Comparison of ENCODE assay signal across 10 cellular contexts in genomic region chr6:41966961-41967311, GRCh38. TPM values are rescaled to one million over a fixed set of nuclear protein-coding genes. Genes with fewer than 3 reads are reported as not detected.
A peak's percentile ranks its signal among the peaks of the same experiment; 100 is the strongest.
DNase-seq lines count a peak whose midpoint lies in the region; ATAC-seq and TF ChIP-seq lines count a peak whose summit lies in the region.
"Had no signal": no experiment of that assay in that cellular context is flagged by ENCODE, and none has a peak within 500 bp of the region (broad histone marks: within the 10 kb centered on the region; RNA-seq: fewer than 3 reads in every experiment).

No MANE protein-coding gene starts in this region.

- H4K20me1 ChIP-seq in fibroblast of lung (ENCODE audit: control insufficient read depth, extremely low read depth, insufficient read depth, low read length) = no peaks in the 10 kb centered on the region

- H3K27ac ChIP-seq in fibroblast of lung (ENCODE audit: insufficient read depth, low read length) = no peak overlapping the region
- no peak overlapping the region for H3K27ac ChIP-seq in sigmoid colon
- H3K27ac ChIP-seq: parathyroid adenoma had no signal

- TF ChIP-seq CTCF in fibroblast of lung (conservative IDR thresholded peaks at IDR 0.05 in 1 of 2, IDR thresholded peaks at IDR 0.05 in 1 of 2; ENCODE audit: low read depth in 1 of 2, low read length in 2 of 2) (no peak), sigmoid colon (IDR thresholded peaks at IDR 0.05) (no peak)

- H3K4me3 ChIP-seq in fibroblast of lung (replicated peaks in 1 of 4; ENCODE audit: control extremely low read depth in 1 of 4, insufficient read depth in 1 of 4, low read depth in 3 of 4, low read length in 4 of 4) (no peak overlapping the region), sigmoid colon (no peak overlapping the region)

- H3K27me3 ChIP-seq in fibroblast of lung (ENCODE audit: control insufficient read depth, insufficient read depth, low read length) (no peaks in the 10 kb centered on the region), sigmoid colon (no peaks in the 10 kb centered on the region)

- intact Hi-C loops in activated CD4-positive, alpha-beta T cell treated with anti-CD3 and anti-CD28 coated beads, Interleukin-2, amount 10 ng/mL, durations not matched to agents 24 days and 14 days (cut with micrococcal nuclease) = no loop called here
- intact Hi-C loops in sigmoid colon (cut with DNase I) = no loop called here

- no peak for DNase-seq in activated CD4-positive, alpha-beta T cell treated with anti-CD3 and anti-CD28 coated beads, Interleukin-2, amount 10 ng/mL, durations not matched to agents 24 days and 14 days
- DNase-seq in activated CD4-positive, alpha-beta T cell treated with anti-CD3 and anti-CD28 coated beads, Interleukin-2, amount 50 U/mL, for 4 hours = no peak
- DNase-seq in OCI-M1 (lab: John Stamatoyannopoulos, UW) = peak; percentile 47
- peak; percentile 13 to 91 for DNase-seq in fibroblast of lung (ENCODE audit: low read depth in 2 of 2)
- peak; percentile 2 for DNase-seq in sigmoid colon
- DNase-seq in T-helper 2 cell treated with Interferon-gamma antibody and Interleukin-4, amounts not matched to agents 5 μg/mL and 100 μg/mL, for 36 hours (ENCODE audit: low spot score) = no peak
- DNase-seq in activated CD4-positive, CD25-positive, alpha-beta regulatory T cell (lab: John Stamatoyannopoulos, UW) = no peak
- DNase-seq: NCI-H2081 had no signal

- no peaks in the 10 kb centered on the region for H3K79me2 ChIP-seq in fibroblast of lung (ENCODE audit: control insufficient read depth, insufficient read depth, low read length)
- H3K79me2 ChIP-seq: parathyroid adenoma had no signal

- no peaks in the 10 kb centered on the region for H3K27me3 Mint-ChIP-seq in activated CD4-positive, alpha-beta T cell treated with anti-CD3 and anti-CD28 coated beads, Interleukin-2, amount 10 ng/mL, durations not matched to agents 24 days and 14 days
- no peaks in the 10 kb centered on the region for H3K27me3 Mint-ChIP-seq in T-helper 2 cell treated with Interferon-gamma antibody and Interleukin-4, amounts not matched to agents 5 μg/mL and 100 μg/mL, for 36 hours (ENCODE audit: low read depth)

- no peak for TF ChIP-seq POLR2A in sigmoid colon (IDR thresholded peaks at IDR 0.05)

- H3K4me1 ChIP-seq in fibroblast of lung (ENCODE audit: control insufficient read depth, extremely low read depth, insufficient read depth, low read length) = no peaks in the 10 kb centered on the region
- H3K4me1 ChIP-seq in sigmoid colon = peaks cover 0 to 15% (median 6%) of the 10 kb centered on the region in 4 donors

- H3K4me3 Mint-ChIP-seq in activated CD4-positive, alpha-beta T cell treated with anti-CD3 and anti-CD28 coated beads, Interleukin-2, amount 10 ng/mL, durations not matched to agents 24 days and 14 days = no peak overlapping the region
- no peak overlapping the region for H3K4me3 Mint-ChIP-seq in T-helper 2 cell treated with Interferon-gamma antibody and Interleukin-4, amounts not matched to agents 5 μg/mL and 100 μg/mL, for 36 hours

- WGBS in sigmoid colon, 2 donors = 78 to 88% methylated on average over 4 of the region's 4 CpGs

- no peak overlapping the region for H3K9ac ChIP-seq in fibroblast of lung (ENCODE audit: insufficient read depth, low read length)
- H3K9ac ChIP-seq: parathyroid adenoma had no signal

- no peak for TF ChIP-seq EP300 in sigmoid colon (IDR thresholded peaks at IDR 0.05)

- peak overlapping the region; percentile 25 for H3K4me2 ChIP-seq in fibroblast of lung (ENCODE audit: extremely low read depth, insufficient read depth, low read length)

- H3K27ac Mint-ChIP-seq in activated CD4-positive, alpha-beta T cell treated with anti-CD3 and anti-CD28 coated beads, Interleukin-2, amount 10 ng/mL, durations not matched to agents 24 days and 14 days = peak overlapping the region; percentile 7
- H3K27ac Mint-ChIP-seq in T-helper 2 cell treated with Interferon-gamma antibody and Interleukin-4, amounts not matched to agents 5 μg/mL and 100 μg/mL, for 36 hours = no peak overlapping the region

- ATAC-seq in HG02981 (IDR thresholded peaks at IDR 0.05; ENCODE audit: unreplicated experiment) = no peak

- H3K9me3 ChIP-seq in fibroblast of lung (ENCODE audit: control insufficient read depth, insufficient read depth, low read depth, low read length) (no peaks in the 10 kb centered on the region), sigmoid colon (no peaks in the 10 kb centered on the region)

- H3K9me3 Mint-ChIP-seq in activated CD4-positive, alpha-beta T cell treated with anti-CD3 and anti-CD28 coated beads, Interleukin-2, amount 10 ng/mL, durations not matched to agents 24 days and 14 days = no peaks in the 10 kb centered on the region
- no peaks in the 10 kb centered on the region for H3K9me3 Mint-ChIP-seq in T-helper 2 cell treated with Interferon-gamma antibody and Interleukin-4, amounts not matched to agents 5 μg/mL and 100 μg/mL, for 36 hours

- H3K36me3 Mint-ChIP-seq in activated CD4-positive, alpha-beta T cell treated with anti-CD3 and anti-CD28 coated beads, Interleukin-2, amount 10 ng/mL, durations not matched to agents 24 days and 14 days (ENCODE audit: low read depth) = peaks cover 14% of the 10 kb centered on the region
- peaks cover 7% of the 10 kb centered on the region for H3K36me3 Mint-ChIP-seq in T-helper 2 cell treated with Interferon-gamma antibody and Interleukin-4, amounts not matched to agents 5 μg/mL and 100 μg/mL, for 36 hours (ENCODE audit: low read depth)

- peaks cover 53% of the 10 kb centered on the region for H3K4me1 Mint-ChIP-seq in activated CD4-positive, alpha-beta T cell treated with anti-CD3 and anti-CD28 coated beads, Interleukin-2, amount 10 ng/mL, durations not matched to agents 24 days and 14 days
- peaks cover 36% of the 10 kb centered on the region for H3K4me1 Mint-ChIP-seq in T-helper 2 cell treated with Interferon-gamma antibody and Interleukin-4, amounts not matched to agents 5 μg/mL and 100 μg/mL, for 36 hours (ENCODE audit: low read depth)

- H2AFZ ChIP-seq in fibroblast of lung (ENCODE audit: low read length) = no peak overlapping the region
- H2AFZ ChIP-seq: parathyroid adenoma had no signal

- H3K36me3 ChIP-seq in fibroblast of lung (ENCODE audit: control insufficient read depth, insufficient read depth, low read length) = no peaks in the 10 kb centered on the region
- H3K36me3 ChIP-seq in sigmoid colon = no peaks in the 10 kb centered on the region

RNA-seq across cellular contexts. Expression of gene CCND3, which starts 25.3 kb away (rescaled TPM):
- total RNA-seq in activated CD4-positive, alpha-beta T cell treated with anti-CD3 and anti-CD28 coated beads, Interleukin-2, amount 10 ng/mL, durations not matched to agents 24 days and 14 days = 483 and 491 TPM in 2 replicates
- 10.3 and 15.0 TPM in 2 replicates for total RNA-seq in fibroblast of lung
- 29.6 and 43.7 TPM in 2 replicates for polyA plus RNA-seq in fibroblast of lung
- polyA plus RNA-seq in fibroblast of lung (2012) = 35.6 and 56.9 TPM in 2 replicates
- 32.1 and 51.6 TPM in 2 replicates for polyA minus RNA-seq in fibroblast of lung (ENCODE audit: low replicate concordance)
- total RNA-seq in sigmoid colon = 100 to 1,000 TPM in 3 of 4 donors, 10 to 100 TPM in 1; 75.1 to 125 (median 110) TPM
- 100 to 1,000 TPM in 1 of 3 donors, 10 to 100 TPM in 2; 43.2 to 144 (median 46.7) TPM for polyA plus RNA-seq in sigmoid colon

RNA-seq across cellular contexts. Expression of gene BYSL, which starts 45.6 kb away (rescaled TPM):
- 79.6 and 81.4 TPM in 2 replicates for total RNA-seq in activated CD4-positive, alpha-beta T cell treated with anti-CD3 and anti-CD28 coated beads, Interleukin-2, amount 10 ng/mL, durations not matched to agents 24 days and 14 days
- total RNA-seq in fibroblast of lung (13.7 and 14.9 TPM in 2 replicates), sigmoid colon (1 to 10 TPM; 2.9 to 5.4 (median 4.6) TPM)
- polyA plus RNA-seq in fibroblast of lung (11.3 and 19.7 TPM in 2 replicates), sigmoid colon (10 to 100 TPM in 1 of 3 donors, 1 to 10 TPM in 2; 4.2 to 14.0 (median 9.6) TPM)
- 15.8 and 28.6 TPM in 2 replicates for polyA plus RNA-seq in fibroblast of lung (2012)
- 55.8 and 72.2 TPM in 2 replicates for polyA minus RNA-seq in fibroblast of lung (ENCODE audit: low replicate concordance)

RNA-seq across cellular contexts. Expression of gene MED20, which starts 46.0 kb away (rescaled TPM):
- 21.9 and 22.8 TPM in 2 replicates for total RNA-seq in activated CD4-positive, alpha-beta T cell treated with anti-CD3 and anti-CD28 coated beads, Interleukin-2, amount 10 ng/mL, durations not matched to agents 24 days and 14 days
- total RNA-seq in fibroblast of lung (24.9 and 27.7 TPM in 2 replicates), sigmoid colon (10 to 100 TPM in 3 of 4 donors, 1 to 10 TPM in 1; 9.9 to 15.5 (median 13.7) TPM)
- polyA plus RNA-seq in fibroblast of lung (38.6 and 40.0 TPM in 2 replicates), sigmoid colon (10 to 100 TPM in 1 of 3 donors, 1 to 10 TPM in 2; 7.8 to 14.6 (median 9.4) TPM)
- 23.9 and 25.4 TPM in 2 replicates for polyA plus RNA-seq in fibroblast of lung (2012)
- 50.0 and 113 TPM in 2 replicates for polyA minus RNA-seq in fibroblast of lung (ENCODE audit: low replicate concordance)

Comparison
In these comparisons a context has a peak if more than half of its experiments do, and no peak if none do; other contexts are left out.
1. DNase-seq: peak in OCI-M1 (single experiment), fibroblast of lung (2 of 2) and sigmoid colon (single experiment); none in activated CD4-positive, alpha-beta T cell treated with anti-CD3 and anti-CD28 coated beads, Interleukin-2, amount 10 ng/mL, durations not matched to agents 24 days and 14 days (single experiment), activated CD4-positive, alpha-beta T cell treated with anti-CD3 and anti-CD28 coated beads, Interleukin-2, amount 50 U/mL, for 4 hours (0 of 2), T-helper 2 cell treated with Interferon-gamma antibody and Interleukin-4, amounts not matched to agents 5 μg/mL and 100 μg/mL, for 36 hours (single experiment) and activated CD4-positive, CD25-positive, alpha-beta regulatory T cell (0 of 4).